Comparison of ENCODE assay signal across 7 cellular contexts in genomic region chr10:37857287-37858211, GRCh38. TPM values are rescaled to one million over a fixed set of nuclear protein-coding genes. Genes with fewer than 3 reads are reported as not detected.
DNase-seq lines count a peak whose midpoint lies in the region; ATAC-seq and TF ChIP-seq lines count a peak whose summit lies in the region.

ZNF248 (minus strand) TSS chr10:37857610; CDS start chr10:37856310, 1,300 bp downstream.

- peak in 1 of 5 experiments; percentile 20 for TF ChIP-seq CTCF in gastrocnemius medialis (IDR thresholded peaks at IDR 0.05 in 4 of 5, conservative IDR thresholded peaks at IDR 0.05 in 1 of 5)

- intact Hi-C loops in gastrocnemius medialis (cut with DNase I; ENCODE audit: low total_unique reads): loop anchor here (1.0 to 2.0 kb wide), 3 partner anchors 119 to 237 kb away; partner anchors contain the start of genes ZNF25, ZNF33A and ZNF37A

- H3K4me3 ChIP-seq in gastrocnemius medialis: peak within 1 kb of the TSS; percentile 85 to 95 (median 89)

- TF ChIP-seq POLR2A in gastrocnemius medialis (IDR thresholded peaks at IDR 0.05): peak; percentile 94 to 95

- H3K27me3 ChIP-seq in gastrocnemius medialis: no peaks in the 10 kb centered on the region

- DNase-seq in NCI-H2029 (lab: John Stamatoyannopoulos, UW) (peak; percentile 73), T-helper 9 cell (peak; percentile 91), astrocyte of the hippocampus (ENCODE audit: low read depth, low spot score) (peak; percentile 99), hippocampal formation (lab: John Stamatoyannopoulos, UW) (peak; percentile 93 to 97), gastrocnemius medialis (peak; percentile 94 to 96)

- H3K36me3 ChIP-seq in gastrocnemius medialis: no peaks in the 10 kb centered on the region

- in situ Hi-C loops in gastrocnemius medialis (cut with MboI; ENCODE audit: low sequenced_read_pairs in 4 of 4): loop anchor here in 3 of 4 donors (10.0 to 25.0 kb wide), 2 partner anchors 230 to 237 kb away; partner anchors contain the start of gene ZNF37A (in 3 of the 3)

- H3K4me1 ChIP-seq in gastrocnemius medialis: peaks cover 32 to 34% of the 10 kb centered on the region in 2 donors

- no peaks in the 10 kb centered on the region for H3K9me3 ChIP-seq in gastrocnemius medialis

- peak; percentile 85 for ATAC-seq in GM18508 (IDR thresholded peaks at IDR 0.05; ENCODE audit: insufficient read depth, unreplicated experiment)
- ATAC-seq in HG02981 (IDR thresholded peaks at IDR 0.05; ENCODE audit: unreplicated experiment): peak; percentile 92
- peak; percentile 97 to 99 for ATAC-seq in gastrocnemius medialis

- H3K27ac ChIP-seq in gastrocnemius medialis: peak within 1 kb of the TSS; percentile 99 to 100 (median 100)

RNA-seq across cellular contexts. Expression of gene ZNF248, which starts in this region (rescaled TPM):
- total RNA-seq in gastrocnemius medialis: 10 to 100 TPM in 1 of 4 donors, 1 to 10 TPM in 3; 2.1 to 17.3 (median 7.8) TPM

Comparison
In these comparisons a context has a peak if more than half of its experiments do, and no peak if none do; other contexts are left out.
1. Peak in every context shown above with its lines: DNase-seq, ATAC-seq, H3K4me3 ChIP-seq and H3K27ac ChIP-seq.